Comparison of ENCODE assay signal across 8 cellular contexts in the genomic region with DNA sequence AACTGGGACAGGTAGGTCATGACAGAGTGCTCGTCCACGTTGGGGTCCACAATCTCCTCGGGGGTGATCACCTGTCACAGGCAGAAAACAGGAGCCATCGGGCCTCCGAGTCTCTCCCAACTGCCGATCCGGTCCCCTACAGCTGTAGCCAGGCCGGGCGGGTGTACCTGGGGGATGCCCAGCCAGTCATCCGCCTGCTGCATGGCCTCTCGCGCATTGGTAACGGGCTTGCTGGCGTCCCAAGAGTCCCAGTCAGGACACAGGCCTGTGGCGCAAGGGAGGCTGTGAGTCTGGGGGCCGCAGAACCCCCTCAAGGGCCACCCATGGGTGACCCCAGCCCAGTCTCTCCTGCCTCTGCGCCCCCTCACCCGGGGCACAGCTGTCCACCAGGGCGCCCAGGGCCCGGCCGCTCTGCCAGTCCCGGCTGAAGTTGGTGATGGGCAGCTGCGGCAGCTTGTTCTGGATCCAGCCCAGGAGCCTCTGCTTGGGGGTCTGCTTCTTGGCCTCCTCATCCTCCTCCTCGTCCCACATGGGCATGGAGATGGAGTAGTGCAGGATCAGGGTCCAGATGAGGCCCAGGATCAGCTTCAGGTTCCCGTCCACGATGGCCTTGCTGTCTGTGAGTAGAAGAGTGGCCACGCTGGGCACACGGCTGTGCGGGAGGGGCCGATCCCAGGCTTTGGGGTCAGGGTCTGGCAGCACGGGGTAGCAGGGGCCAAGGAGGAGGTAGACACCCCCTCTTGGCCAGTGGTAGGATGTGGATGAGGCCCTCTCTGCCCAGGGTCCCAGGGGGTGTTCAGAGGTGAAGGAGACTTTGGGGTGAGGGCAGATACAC. TPM values are rescaled to one million over a fixed set of nuclear protein-coding genes. Genes with fewer than 3 reads are reported as not detected.
DNase-seq lines count a peak whose midpoint lies in the region; ATAC-seq and TF ChIP-seq lines count a peak whose summit lies in the region.

No MANE protein-coding gene starts in this region.

- peaks cover 16% of the 10 kb centered on the region for H3K4me1 Mint-ChIP-seq in activated CD4-positive, alpha-beta T cell treated with anti-CD3 and anti-CD28 coated beads for 36 hours

- POLR2A ChIA-PET in activated CD4-positive, alpha-beta T cell treated with anti-CD3 and anti-CD28 coated beads for 36 hours (lab: Charles Lee): interaction anchor here (0.7 kb wide), 1 partner anchor 44 kb away, joined by 3 read pairs; no protein-coding TSS in a partner anchor
- POLR2A ChIA-PET in HEK293T (lab: Yijun Ruan, JAX): interaction anchor here (1.1 kb wide), 1 partner anchor 30 kb away, joined by 4 read pairs; a partner anchor contains a TSS

- H3K9me3 ChIP-seq in ascending aorta (no peaks in the 10 kb centered on the region), lung (ENCODE audit: control insufficient read depth in 2 of 2, insufficient read depth in 1 of 2, low read length in 1 of 2) (peaks cover 0 to 15% of the 10 kb centered on the region in 2 donors)

- no peak for TF ChIP-seq CTCF in ascending aorta (IDR thresholded peaks at IDR 0.05)
- no peak for TF ChIP-seq CTCF in lung (IDR thresholded peaks at IDR 0.05; ENCODE audit: control extremely low read depth, extremely low read depth)

- H3K27ac Mint-ChIP-seq in activated CD4-positive, alpha-beta T cell treated with anti-CD3 and anti-CD28 coated beads for 36 hours: peak overlapping the region; percentile 87

- no peaks in the 10 kb centered on the region for H3K27me3 ChIP-seq in ascending aorta
- H3K27me3 ChIP-seq in lung (ENCODE audit: control insufficient read depth, insufficient read depth): no peaks in the 10 kb centered on the region

- CTCF ChIA-PET in activated CD4-positive, alpha-beta T cell treated with anti-CD3 and anti-CD28 coated beads for 36 hours (lab: Charles Lee): interaction anchor here (1.0 kb wide), 1 partner anchor 14 kb away, joined by 4 read pairs; no protein-coding TSS in a partner anchor
- CTCF ChIA-PET in HEK293T (lab: Yijun Ruan, JAX): no interaction called here

- H3K36me3 ChIP-seq in ascending aorta (peaks cover 64 to 81% of the 10 kb centered on the region in 2 donors), lung (ENCODE audit: control insufficient read depth in 2 of 2, insufficient read depth in 2 of 2, low read length in 2 of 2) (peaks cover 13 to 41% of the 10 kb centered on the region in 2 donors)

- DNase-seq in activated CD4-positive, alpha-beta T cell treated with anti-CD3 and anti-CD28 coated beads for 36 hours: no peak
- DNase-seq in activated CD4-positive, alpha-beta T cell treated with anti-CD3 and anti-CD28 coated beads for 48 hours: no peak
- DNase-seq in ascending aorta (ENCODE audit: low spot score in 2 of 2) (no peak), lung (ENCODE audit: low spot score) (no peak), NCI-H1436 treated with DMSO at 0.1 percent for 48 hours (lab: John Stamatoyannopoulos, UW) (no peak), HEK293T (ENCODE audit: extremely low spot score) (no peak)

- no peak for ATAC-seq in activated CD4-positive, alpha-beta T cell treated with anti-CD3 and anti-CD28 coated beads for 36 hours
- ATAC-seq in lung (ENCODE audit: insufficient read depth, low FRiP score) (no peak), HG02870 (IDR thresholded peaks at IDR 0.05; ENCODE audit: unreplicated experiment) (no peak)

- peaks cover 7 to 12% of the 10 kb centered on the region in 2 donors for H3K4me1 ChIP-seq in ascending aorta
- H3K4me1 ChIP-seq in lung (ENCODE audit: control insufficient read depth in 2 of 2, insufficient read depth in 2 of 2, low read length in 2 of 2): peaks cover 0 to 2% of the 10 kb centered on the region in 2 donors

- H3K36me3 Mint-ChIP-seq in activated CD4-positive, alpha-beta T cell treated with anti-CD3 and anti-CD28 coated beads for 36 hours (ENCODE audit: low read depth): peaks cover 32% of the 10 kb centered on the region

- WGBS in lung, 2 donors: 81 to 86% methylated on average over 23 to 31 of the region's 31 CpGs

- intact Hi-C loops in activated CD4-positive, alpha-beta T cell treated with anti-CD3 and anti-CD28 coated beads for 36 hours (cut with DNase I, micrococcal nuclease): loop anchor here in 1 of 2 experiments (1.0 to 2.0 kb wide), 3 partner anchors 111 to 395 kb away; a partner anchor contains a TSS
- intact Hi-C loops in ascending aorta (cut with DNase I): no loop called here

- H3K4me3 ChIP-seq in ascending aorta (peak overlapping the region; percentile 64 to 91), lung (no peak overlapping the region)

- H3K9me3 Mint-ChIP-seq in activated CD4-positive, alpha-beta T cell treated with anti-CD3 and anti-CD28 coated beads for 36 hours (ENCODE audit: low read depth): no peaks in the 10 kb centered on the region

- peak overlapping the region; percentile 86 for H3K4me3 Mint-ChIP-seq in activated CD4-positive, alpha-beta T cell treated with anti-CD3 and anti-CD28 coated beads for 36 hours

- H3K27ac ChIP-seq in ascending aorta (peak overlapping the region; percentile 91 to 94), lung (ENCODE audit: low read depth in 1 of 2, low read length in 1 of 2) (peak overlapping the region; percentile 89 to 95), temporal lobe (ENCODE audit: low read depth, low read length) (peak overlapping the region; percentile 83)

- no peaks in the 10 kb centered on the region for H3K27me3 Mint-ChIP-seq in activated CD4-positive, alpha-beta T cell treated with anti-CD3 and anti-CD28 coated beads for 36 hours

TF ChIP-seq in HEK293T, 16 proteins besides CTCF, POLR2A, EP300 and RAD21:
- no peak for TF ChIP-seq BHLHE40 (IDR thresholded peaks at IDR 0.05; ENCODE audit: borderline replicate concordance)
- TF ChIP-seq HDGF (IDR thresholded peaks at IDR 0.05; ENCODE audit: borderline replicate concordance): no peak
- TF ChIP-seq FOXM1 (IDR thresholded peaks at IDR 0.05; ENCODE audit: borderline replicate concordance): no peak

RNA-seq across cellular contexts. Expression of a gene that starts 6.7 kb away (rescaled TPM):
- 1,000 to 10,000 TPM in 1 of 2 experiments, 100 to 1,000 TPM in 1; 891 to 1,083 TPM for total RNA-seq in activated CD4-positive, alpha-beta T cell treated with anti-CD3 and anti-CD28 coated beads for 36 hours
- 6,152 TPM for total RNA-seq in ascending aorta
- 1,000 to 10,000 TPM in 1 of 2 donors, 100 to 1,000 TPM in 1; 602 to 1,802 TPM for total RNA-seq in lung
- 100 to 1,000 TPM; 645 to 783 TPM for polyA plus RNA-seq in lung
- total RNA-seq in temporal lobe: 88.8 TPM

RNA-seq across cellular contexts. Expression of a gene that starts 11.4 kb away (rescaled TPM):
- total RNA-seq in activated CD4-positive, alpha-beta T cell treated with anti-CD3 and anti-CD28 coated beads for 36 hours: 10 to 100 TPM; 75.9 to 89.4 TPM
- total RNA-seq in ascending aorta: 86.3 TPM
- 10 to 100 TPM; 33.0 to 66.9 TPM for total RNA-seq in lung
- polyA plus RNA-seq in lung: 100 to 1,000 TPM in 1 of 2 donors, 10 to 100 TPM in 1; 82.7 to 108 TPM
- 14.0 TPM for total RNA-seq in temporal lobe

RNA-seq across cellular contexts. Expression of a gene that starts 30.5 kb away (rescaled TPM):
- total RNA-seq in activated CD4-positive, alpha-beta T cell treated with anti-CD3 and anti-CD28 coated beads for 36 hours: 1,000 to 10,000 TPM; 1,286 to 2,705 TPM
- total RNA-seq in ascending aorta (4,298 TPM), lung (1,000 to 10,000 TPM; 2,479 to 3,133 TPM), temporal lobe (2,159 TPM)
- polyA plus RNA-seq in lung: 1,000 to 10,000 TPM; 4,111 to 4,258 TPM

RNA-seq across cellular contexts. Expression of a gene that starts 41.4 kb away (rescaled TPM):
- 10 to 100 TPM; 12.6 to 13.4 TPM for total RNA-seq in activated CD4-positive, alpha-beta T cell treated with anti-CD3 and anti-CD28 coated beads for 36 hours
- 52.5 TPM for total RNA-seq in ascending aorta
- 10 to 100 TPM; 12.5 to 41.0 TPM for total RNA-seq in lung
- 10 to 100 TPM; 28.2 to 52.3 TPM for polyA plus RNA-seq in lung
- 4.2 TPM for total RNA-seq in temporal lobe

RNA-seq across cellular contexts. Expression of a gene that starts 43.6 kb away (rescaled TPM):
- total RNA-seq in activated CD4-positive, alpha-beta T cell treated with anti-CD3 and anti-CD28 coated beads for 36 hours: 10 to 100 TPM; 43.8 to 49.0 TPM
- total RNA-seq in ascending aorta (33.4 TPM), lung (10 to 100 TPM; 28.4 to 48.9 TPM), temporal lobe (9.3 TPM)
- 10 to 100 TPM; 39.7 to 61.2 TPM for polyA plus RNA-seq in lung
